In the genomic region with DNA sequence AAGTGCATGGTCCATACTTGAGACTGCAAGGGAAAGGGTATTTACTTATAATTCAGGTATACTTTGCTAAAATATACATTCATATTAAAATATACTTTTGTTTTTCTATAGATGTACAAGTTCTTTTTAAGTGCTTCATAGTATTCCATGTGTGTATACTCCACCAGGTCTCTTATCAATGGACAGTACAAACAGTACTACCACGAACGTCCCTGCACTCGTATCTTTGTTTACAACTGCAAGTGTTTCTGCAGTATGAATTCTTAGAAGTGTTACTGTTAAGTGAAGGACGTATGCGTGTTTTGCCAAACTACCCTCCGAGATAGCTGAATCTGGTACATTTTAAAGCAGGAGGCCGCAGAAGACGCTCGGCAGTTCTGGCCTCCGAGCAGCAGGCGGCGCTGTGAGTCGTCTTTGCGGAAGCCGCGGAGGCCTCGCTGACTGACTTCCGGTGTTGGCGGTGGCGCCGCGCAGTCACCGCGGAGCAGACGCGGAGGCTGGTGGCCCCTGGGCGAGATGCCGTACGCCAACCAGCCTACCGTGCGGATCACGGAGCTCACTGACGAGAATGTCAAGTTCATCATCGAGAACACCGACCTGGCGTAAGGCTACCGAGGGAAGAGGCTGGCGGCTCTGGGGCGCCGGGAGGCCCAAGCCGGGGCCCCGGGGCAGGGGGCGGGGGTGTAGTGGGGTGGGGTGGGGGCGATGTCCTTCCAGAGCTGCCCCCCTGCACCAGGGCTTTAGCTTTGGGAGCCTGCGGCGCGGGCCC, we compare ENCODE assay signal across 1 cellular context.
TF ChIP-seq lines count a peak whose summit lies in the region.

Gene POLR2C (plus strand): TSS at position 471 of the 769 bp plus-strand sequence. CDS start 46 bp downstream, at position 517.

TF ChIP-seq in GM12878, 131 proteins besides CTCF, POLR2A, EP300 and RAD21 (continued from another document and continues in another):
- no peak for TF ChIP-seq SREBF1 (IDR thresholded peaks at IDR 0.05; ENCODE audit: low read length)
- peak; percentile 91 for TF ChIP-seq BACH1 (IDR thresholded peaks at IDR 0.05; ENCODE audit: borderline replicate concordance)
- TF ChIP-seq ATF2 (IDR thresholded peaks at IDR 0.05; ENCODE audit: low read length), result no peak
- no peak for TF ChIP-seq JUND (IDR thresholded peaks at IDR 0.05; ENCODE audit: low read depth, low read length)
- TF ChIP-seq KLF5 (IDR thresholded peaks at IDR 0.05; ENCODE audit: partially characterized antibody), result no peak
- TF ChIP-seq NR2C2 (IDR thresholded peaks at IDR 0.05; ENCODE audit: borderline replicate concordance, control insufficient read depth, insufficient read length, low read depth), result no peak
- TF ChIP-seq SRF (IDR thresholded peaks at IDR 0.05; ENCODE audit: low read depth in 2 of 2, low read length in 2 of 2), result 0 out of 4 replicates have a peak, but pooled peaks of 1 of the 2 experiments have one; percentile 23
- peak; percentile 58 for TF ChIP-seq ZNF24 (IDR thresholded peaks at IDR 0.05)
- peak; percentile 98 for TF ChIP-seq TAF1 (IDR thresholded peaks at IDR 0.05; ENCODE audit: borderline replicate concordance, low read depth, low read length)
- no peak for TF ChIP-seq RAD51 (IDR thresholded peaks at IDR 0.05)
- no peak for TF ChIP-seq YBX1 (IDR thresholded peaks at IDR 0.05)
- peak; percentile 47; the same call in 1 of the 2 replicates for TF ChIP-seq TCF3 (IDR thresholded peaks at IDR 0.05; ENCODE audit: borderline replicate concordance, insufficient read depth, low read depth, low read length)
- TF ChIP-seq, protein P1, sequence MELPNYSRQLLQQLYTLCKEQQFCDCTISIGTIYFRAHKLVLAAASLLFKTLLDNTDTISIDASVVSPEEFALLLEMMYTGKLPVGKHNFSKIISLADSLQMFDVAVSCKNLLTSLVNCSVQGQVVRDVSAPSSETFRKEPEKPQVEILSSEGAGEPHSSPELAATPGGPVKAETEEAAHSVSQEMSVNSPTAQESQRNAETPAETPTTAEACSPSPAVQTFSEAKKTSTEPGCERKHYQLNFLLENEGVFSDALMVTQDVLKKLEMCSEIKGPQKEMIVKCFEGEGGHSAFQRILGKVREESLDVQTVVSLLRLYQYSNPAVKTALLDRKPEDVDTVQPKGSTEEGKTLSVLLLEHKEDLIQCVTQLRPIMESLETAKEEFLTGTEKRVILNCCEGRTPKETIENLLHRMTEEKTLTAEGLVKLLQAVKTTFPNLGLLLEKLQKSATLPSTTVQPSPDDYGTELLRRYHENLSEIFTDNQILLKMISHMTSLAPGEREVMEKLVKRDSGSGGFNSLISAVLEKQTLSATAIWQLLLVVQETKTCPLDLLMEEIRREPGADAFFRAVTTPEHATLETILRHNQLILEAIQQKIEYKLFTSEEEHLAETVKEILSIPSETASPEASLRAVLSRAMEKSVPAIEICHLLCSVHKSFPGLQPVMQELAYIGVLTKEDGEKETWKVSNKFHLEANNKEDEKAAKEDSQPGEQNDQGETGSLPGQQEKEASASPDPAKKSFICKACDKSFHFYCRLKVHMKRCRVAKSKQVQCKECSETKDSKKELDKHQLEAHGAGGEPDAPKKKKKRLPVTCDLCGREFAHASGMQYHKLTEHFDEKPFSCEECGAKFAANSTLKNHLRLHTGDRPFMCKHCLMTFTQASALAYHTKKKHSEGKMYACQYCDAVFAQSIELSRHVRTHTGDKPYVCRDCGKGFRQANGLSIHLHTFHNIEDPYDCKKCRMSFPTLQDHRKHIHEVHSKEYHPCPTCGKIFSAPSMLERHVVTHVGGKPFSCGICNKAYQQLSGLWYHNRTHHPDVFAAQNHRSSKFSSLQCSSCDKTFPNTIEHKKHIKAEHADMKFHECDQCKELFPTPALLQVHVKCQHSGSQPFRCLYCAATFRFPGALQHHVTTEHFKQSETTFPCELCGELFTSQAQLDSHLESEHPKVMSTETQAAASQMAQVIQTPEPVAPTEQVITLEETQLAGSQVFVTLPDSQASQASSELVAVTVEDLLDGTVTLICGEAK (IDR thresholded peaks at IDR 0.05; ENCODE audit: borderline replicate concordance), result peak; percentile 95
- TF ChIP-seq MXI1 (IDR thresholded peaks at IDR 0.05; ENCODE audit: low read depth, low read length), result peak; percentile 35; the same call in 1 of the 2 replicates
- no peak for TF ChIP-seq ZBTB33 (IDR thresholded peaks at IDR 0.05)
- TF ChIP-seq TARDBP (IDR thresholded peaks at IDR 0.05; ENCODE audit: borderline replicate concordance), result 0 out of 2 replicates have a peak, but pooled peaks have one; percentile 19
- TF ChIP-seq TBL1XR1 (IDR thresholded peaks at IDR 0.05; ENCODE audit: low read depth, low read length), result peak; percentile 61; the same call in 1 of the 2 replicates
- no peak for TF ChIP-seq BRCA1 (IDR thresholded peaks at IDR 0.05; ENCODE audit: low read depth, low read length)
- no peak for TF ChIP-seq NFXL1 (IDR thresholded peaks at IDR 0.05; ENCODE audit: borderline replicate concordance)
- 0 out of 2 replicates have a peak, but pooled peaks have one; percentile 50 for TF ChIP-seq MEF2A (IDR thresholded peaks at IDR 0.05; ENCODE audit: insufficient read depth, low read depth, low read length)
- peak; percentile 86 for TF ChIP-seq RUNX3 (IDR thresholded peaks at IDR 0.05; ENCODE audit: low read length)
- TF ChIP-seq ZNF622 (IDR thresholded peaks at IDR 0.05), result no peak
- no peak for TF ChIP-seq SKIL (IDR thresholded peaks at IDR 0.05; ENCODE audit: low read depth, poor library complexity, severe bottlenecking)
- TF ChIP-seq POU2F2 (IDR thresholded peaks at IDR 0.05; ENCODE audit: borderline replicate concordance, low read depth, low read length), result peak; percentile 92; the same call in 2 of the 3 replicates
- TF ChIP-seq STAT3 (IDR thresholded peaks at IDR 0.05; ENCODE audit: low read depth, low read length), result no peak
- no peak for TF ChIP-seq RCOR1 (conservative IDR thresholded peaks at IDR 0.05; ENCODE audit: low read depth, low read length)
- no peak for TF ChIP-seq NFIC (IDR thresholded peaks at IDR 0.05; ENCODE audit: low read depth, low read length)
- TF ChIP-seq BCL11A (IDR thresholded peaks at IDR 0.05; ENCODE audit: low read depth, low read length), result no peak
- TF ChIP-seq, protein P2, sequence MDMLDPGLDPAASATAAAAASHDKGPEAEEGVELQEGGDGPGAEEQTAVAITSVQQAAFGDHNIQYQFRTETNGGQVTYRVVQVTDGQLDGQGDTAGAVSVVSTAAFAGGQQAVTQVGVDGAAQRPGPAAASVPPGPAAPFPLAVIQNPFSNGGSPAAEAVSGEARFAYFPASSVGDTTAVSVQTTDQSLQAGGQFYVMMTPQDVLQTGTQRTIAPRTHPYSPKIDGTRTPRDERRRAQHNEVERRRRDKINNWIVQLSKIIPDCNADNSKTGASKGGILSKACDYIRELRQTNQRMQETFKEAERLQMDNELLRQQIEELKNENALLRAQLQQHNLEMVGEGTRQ (IDR thresholded peaks at IDR 0.05; ENCODE audit: borderline replicate concordance, low read depth, low read length), result no peak
- TF ChIP-seq SUPT20H (IDR thresholded peaks at IDR 0.05; ENCODE audit: borderline replicate concordance, control insufficient read depth, low read depth, low read length), result no peak
- no peak for TF ChIP-seq ZNF384 (IDR thresholded peaks at IDR 0.05; ENCODE audit: borderline replicate concordance, low read depth, low read length)
- TF ChIP-seq MTA3 (IDR thresholded peaks at IDR 0.05; ENCODE audit: borderline replicate concordance, low read length), result no peak
- TF ChIP-seq NR2C1 (IDR thresholded peaks at IDR 0.05), result peak; percentile 34; the same call in 1 of the 2 replicates
- TF ChIP-seq GATAD2B (conservative IDR thresholded peaks at IDR 0.05; ENCODE audit: low read depth), result peak; percentile 29; the same call in 1 of the 2 replicates
- 0 out of 2 replicates have a peak, but pooled peaks have one; percentile 28 for TF ChIP-seq REST (IDR thresholded peaks at IDR 0.05; ENCODE audit: low read depth, low read length)
- TF ChIP-seq BHLHE40 (IDR thresholded peaks at IDR 0.05; ENCODE audit: borderline replicate concordance in 1 of 2, low read depth in 2 of 2, low read length in 1 of 2), result peak; percentile 26 to 54; a peak in 2 of 4 replicates
- peak; percentile 59; the same call in 1 of the 2 replicates for TF ChIP-seq RB1 (IDR thresholded peaks at IDR 0.05; ENCODE audit: borderline replicate concordance)
- no peak for TF ChIP-seq TCF7 (IDR thresholded peaks at IDR 0.05; ENCODE audit: borderline replicate concordance)
- no peak for TF ChIP-seq MYB (IDR thresholded peaks at IDR 0.05; ENCODE audit: borderline replicate concordance, low read depth, low read length)
- no peak for TF ChIP-seq NFYA (IDR thresholded peaks at IDR 0.05; ENCODE audit: borderline replicate concordance, low read depth, low read length)
- peak; percentile 73; the same call in 1 of the 2 replicates for TF ChIP-seq TCF12 (IDR thresholded peaks at IDR 0.05; ENCODE audit: low read depth, low read length)
- no peak for TF ChIP-seq ZZZ3 (IDR thresholded peaks at IDR 0.05; ENCODE audit: control insufficient read depth, insufficient read length, low read depth)
- no peak for TF ChIP-seq MYC (IDR thresholded peaks at IDR 0.05; ENCODE audit: insufficient read depth, insufficient read length, insufficient replicate concordance, low read length, severe bottlenecking)
- TF ChIP-seq GABPA (IDR thresholded peaks at IDR 0.05; ENCODE audit: low read depth), result peak; percentile 96
- TF ChIP-seq MAX (IDR thresholded peaks at IDR 0.05; ENCODE audit: low read depth, low read length), result no peak
- TF ChIP-seq FOS (IDR thresholded peaks at IDR 0.05; ENCODE audit: borderline replicate concordance, extremely low read depth, insufficient read length), result no peak
- TF ChIP-seq FOXM1 (IDR thresholded peaks at IDR 0.05; ENCODE audit: low read depth, low read length), result no peak
- TF ChIP-seq RFX5 (IDR thresholded peaks at IDR 0.05; ENCODE audit: low read depth, low read length), result no peak
